1 cellular context compared by ENCODE assay signal in the genomic region with DNA sequence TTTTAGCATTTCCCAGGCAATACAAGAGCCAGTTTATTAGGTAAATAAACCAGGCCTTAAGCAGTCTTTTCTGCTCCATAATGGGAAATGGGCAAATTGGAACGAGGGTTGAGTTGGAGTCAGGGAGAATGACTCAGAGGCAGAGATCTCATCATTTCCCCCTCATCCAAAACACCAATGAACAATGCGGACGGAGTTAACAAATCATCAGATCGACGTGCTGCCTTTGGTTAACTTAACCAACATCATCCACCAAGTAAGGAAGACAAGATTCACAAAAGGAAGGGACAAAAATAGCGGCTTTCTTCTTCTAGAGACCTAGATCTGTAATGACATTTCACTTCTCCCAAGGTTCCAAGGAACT.
TF ChIP-seq lines count a peak whose summit lies in the region.

No MANE protein-coding gene starts in this region.

TF ChIP-seq in GM23338, 12 proteins besides CTCF, POLR2A, EP300 and RAD21 (continued from another document):
- TF ChIP-seq, protein P1, sequence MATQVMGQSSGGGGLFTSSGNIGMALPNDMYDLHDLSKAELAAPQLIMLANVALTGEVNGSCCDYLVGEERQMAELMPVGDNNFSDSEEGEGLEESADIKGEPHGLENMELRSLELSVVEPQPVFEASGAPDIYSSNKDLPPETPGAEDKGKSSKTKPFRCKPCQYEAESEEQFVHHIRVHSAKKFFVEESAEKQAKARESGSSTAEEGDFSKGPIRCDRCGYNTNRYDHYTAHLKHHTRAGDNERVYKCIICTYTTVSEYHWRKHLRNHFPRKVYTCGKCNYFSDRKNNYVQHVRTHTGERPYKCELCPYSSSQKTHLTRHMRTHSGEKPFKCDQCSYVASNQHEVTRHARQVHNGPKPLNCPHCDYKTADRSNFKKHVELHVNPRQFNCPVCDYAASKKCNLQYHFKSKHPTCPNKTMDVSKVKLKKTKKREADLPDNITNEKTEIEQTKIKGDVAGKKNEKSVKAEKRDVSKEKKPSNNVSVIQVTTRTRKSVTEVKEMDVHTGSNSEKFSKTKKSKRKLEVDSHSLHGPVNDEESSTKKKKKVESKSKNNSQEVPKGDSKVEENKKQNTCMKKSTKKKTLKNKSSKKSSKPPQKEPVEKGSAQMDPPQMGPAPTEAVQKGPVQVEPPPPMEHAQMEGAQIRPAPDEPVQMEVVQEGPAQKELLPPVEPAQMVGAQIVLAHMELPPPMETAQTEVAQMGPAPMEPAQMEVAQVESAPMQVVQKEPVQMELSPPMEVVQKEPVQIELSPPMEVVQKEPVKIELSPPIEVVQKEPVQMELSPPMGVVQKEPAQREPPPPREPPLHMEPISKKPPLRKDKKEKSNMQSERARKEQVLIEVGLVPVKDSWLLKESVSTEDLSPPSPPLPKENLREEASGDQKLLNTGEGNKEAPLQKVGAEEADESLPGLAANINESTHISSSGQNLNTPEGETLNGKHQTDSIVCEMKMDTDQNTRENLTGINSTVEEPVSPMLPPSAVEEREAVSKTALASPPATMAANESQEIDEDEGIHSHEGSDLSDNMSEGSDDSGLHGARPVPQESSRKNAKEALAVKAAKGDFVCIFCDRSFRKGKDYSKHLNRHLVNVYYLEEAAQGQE (IDR thresholded peaks at IDR 0.05; ENCODE audit: unreplicated experiment), result no peak
- TF ChIP-seq CREB1 (CRISPR knock-in tag; IDR thresholded peaks at IDR 0.05; ENCODE audit: low read depth) (no peak), STAT1 (IDR thresholded peaks at IDR 0.05; ENCODE audit: unreplicated experiment) (no peak), POLR2AphosphoS5 (IDR thresholded peaks at IDR 0.05; ENCODE audit: low read depth) (no peak), EZH2 (IDR thresholded peaks at IDR 0.05; ENCODE audit: low read depth, unreplicated experiment) (no peak), EZH2phosphoT487 (IDR thresholded peaks at IDR 0.05; ENCODE audit: unreplicated experiment) (no peak), JUNB (IDR thresholded peaks at IDR 0.05; ENCODE audit: unreplicated experiment) (no peak)
- TF ChIP-seq, protein P2, sequence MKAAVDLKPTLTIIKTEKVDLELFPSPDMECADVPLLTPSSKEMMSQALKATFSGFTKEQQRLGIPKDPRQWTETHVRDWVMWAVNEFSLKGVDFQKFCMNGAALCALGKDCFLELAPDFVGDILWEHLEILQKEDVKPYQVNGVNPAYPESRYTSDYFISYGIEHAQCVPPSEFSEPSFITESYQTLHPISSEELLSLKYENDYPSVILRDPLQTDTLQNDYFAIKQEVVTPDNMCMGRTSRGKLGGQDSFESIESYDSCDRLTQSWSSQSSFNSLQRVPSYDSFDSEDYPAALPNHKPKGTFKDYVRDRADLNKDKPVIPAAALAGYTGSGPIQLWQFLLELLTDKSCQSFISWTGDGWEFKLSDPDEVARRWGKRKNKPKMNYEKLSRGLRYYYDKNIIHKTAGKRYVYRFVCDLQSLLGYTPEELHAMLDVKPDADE (IDR thresholded peaks at IDR 0.05), result no peak
